13 cellular contexts compared by ENCODE assay signal in the genomic region with DNA sequence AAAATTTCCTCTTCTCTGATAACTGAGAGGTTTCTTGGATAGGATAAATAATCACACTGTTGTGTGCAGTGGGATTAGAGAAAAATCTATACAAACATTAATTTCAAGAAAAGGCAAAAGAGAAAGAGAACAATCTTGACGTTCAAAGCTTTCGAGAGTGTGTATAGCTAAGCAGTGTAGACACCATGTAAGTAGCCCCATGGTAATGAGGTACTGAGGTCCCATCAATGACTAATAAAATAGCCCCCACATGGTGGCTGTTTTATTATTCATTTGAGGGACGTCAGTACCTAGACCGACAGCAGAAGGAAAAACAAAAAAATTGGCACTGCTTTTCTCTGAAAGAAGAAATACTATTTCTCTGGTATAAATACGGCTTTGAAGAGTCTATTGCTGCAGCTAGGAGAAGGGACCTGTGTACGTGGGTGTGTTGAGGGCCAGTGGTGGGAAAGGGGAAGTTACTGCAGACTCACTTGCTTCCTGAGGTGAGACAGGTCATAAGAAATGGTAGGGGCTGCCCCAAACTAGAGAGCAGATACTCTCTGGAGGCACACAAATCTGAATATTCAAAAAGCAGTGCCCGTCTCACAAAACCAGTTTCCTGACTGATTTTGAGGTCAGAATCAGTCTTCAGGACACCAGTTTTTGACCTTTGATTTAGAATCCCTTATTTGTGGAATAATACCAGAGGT.
DNase-seq lines count a peak whose midpoint lies in the region; ATAC-seq and TF ChIP-seq lines count a peak whose summit lies in the region.
"Had no signal": no experiment of that assay in that cellular context is flagged by ENCODE, and none has a peak within 500 bp of the region (broad histone marks: within the 10 kb centered on the region; RNA-seq: fewer than 3 reads in every experiment).

No MANE protein-coding gene starts in this region.

- no peaks in the 10 kb centered on the region for H3K79me1 ChIP-seq in neuronal stem cell (ENCODE audit: low read depth, low read length)

- H3K23ac ChIP-seq in neuronal stem cell (ENCODE audit: low read depth, low read length, poor library complexity), result no peak overlapping the region

- H2BK15ac ChIP-seq in neuronal stem cell (ENCODE audit: low read length), result no peak overlapping the region

- H2BK5ac ChIP-seq in neuronal stem cell (ENCODE audit: low read length), result no peak overlapping the region

- no peak overlapping the region for H3K14ac ChIP-seq in neuronal stem cell (ENCODE audit: low read length)

- H2BK12ac ChIP-seq in neuronal stem cell (ENCODE audit: low read length), result no peak overlapping the region

- H3K27me3 ChIP-seq in neuronal stem cell (ENCODE audit: control insufficient read depth in 3 of 3, insufficient read depth in 3 of 3, low read depth in 1 of 3, low read length in 3 of 3), result no peaks in the 10 kb centered on the region
- H3K27me3 ChIP-seq: BLaER1 treated with 17β-estradiol and CSF1 and Interleukin-3, amounts not matched to agents 10 nM and 100 nM had no signal

- no peak overlapping the region for H2BK120ac ChIP-seq in neuronal stem cell (ENCODE audit: low read depth, low read length)

- no peak overlapping the region for H3K4me2 ChIP-seq in neuronal stem cell (ENCODE audit: insufficient read depth, low read length, poor library complexity, severe bottlenecking)
- H3K4me2 ChIP-seq: BLaER1 treated with 17β-estradiol and CSF1 and Interleukin-3, amounts not matched to agents 10 nM and 100 nM had no signal

- H3K18ac ChIP-seq in neuronal stem cell (ENCODE audit: low read length), result no peak overlapping the region

- peaks cover 5 to 8% of the 10 kb centered on the region in 2 donors for H3K4me1 ChIP-seq in neuronal stem cell (ENCODE audit: control insufficient read depth in 2 of 2, insufficient read depth in 1 of 2, low read depth in 1 of 2, low read length in 2 of 2)

- H3K9me3 ChIP-seq in neuronal stem cell (replicated peaks in 1 of 2; ENCODE audit: control insufficient read depth in 2 of 2, insufficient read depth in 1 of 2, low read depth in 1 of 2, low read length in 2 of 2), result no peaks in the 10 kb centered on the region
- H3K9me3 ChIP-seq: BLaER1 treated with 17β-estradiol and CSF1 and Interleukin-3, amounts not matched to agents 10 nM and 100 nM had no signal

- DNase-seq in GM10248 (ENCODE audit: extremely low spot score) (peak; percentile 70), caudate nucleus (lab: John Stamatoyannopoulos, UW) (no peak), DMS79 (lab: John Stamatoyannopoulos, UW) (no peak), substantia nigra (lab: John Stamatoyannopoulos, UW) (no peak), neuronal stem cell (ENCODE audit: low spot score) (no peak)
- DNase-seq: activated CD8-positive, alpha-beta memory T cell treated with anti-CD3 and anti-CD28 coated beads, Interleukin-2, amount 10 ng/mL, durations not matched to agents 7 days and 5 days; hippocampal formation; NCI-H1436; nephron progenitor cell had no signal

- H3K36me3 ChIP-seq in neuronal stem cell (replicated peaks in 1 of 2; ENCODE audit: control insufficient read depth in 2 of 2, insufficient read depth in 2 of 2, low read length in 2 of 2), result no peaks in the 10 kb centered on the region
- H3K36me3 ChIP-seq: BLaER1 treated with 17β-estradiol and CSF1 and Interleukin-3, amounts not matched to agents 10 nM and 100 nM had no signal

- no peak overlapping the region for H4K8ac ChIP-seq in neuronal stem cell (ENCODE audit: low read depth, low read length)

- CTCF ChIA-PET in GM10248 (lab: Yijun Ruan, JAX), result interaction anchor here (1.6 to 3.5 kb wide), 4 partner anchors 10 to 174 kb away, joined by 5 to 25 read pairs (median 12); no protein-coding TSS in a partner anchor

- no peak overlapping the region for H3K27ac ChIP-seq in caudate nucleus (ENCODE audit: low read depth, low read length)
- H3K27ac ChIP-seq in substantia nigra (ENCODE audit: low read depth, low read length, poor library complexity, severe bottlenecking), result no peak overlapping the region
- H3K27ac ChIP-seq in neuronal stem cell (replicated peaks; ENCODE audit: low read length), result no peak overlapping the region
- H3K27ac ChIP-seq: BLaER1 treated with 17β-estradiol and CSF1 and Interleukin-3, amounts not matched to agents 10 nM and 100 nM had no signal

- no peak overlapping the region for H3K9ac ChIP-seq in neuronal stem cell (ENCODE audit: low read depth, low read length, poor library complexity)
- H3K9ac ChIP-seq: BLaER1 treated with 17β-estradiol and CSF1 and Interleukin-3, amounts not matched to agents 10 nM and 100 nM had no signal

- H2AK5ac ChIP-seq in neuronal stem cell (ENCODE audit: low read depth, low read length), result no peak overlapping the region

- TF ChIP-seq CTCF in GM10248 (IDR thresholded peaks at IDR 0.05; ENCODE audit: control extremely low read depth, extremely low read depth, low read depth, missing control alignments), result no peak

- H4K91ac ChIP-seq in neuronal stem cell (ENCODE audit: low read depth, low read length, poor library complexity), result no peak overlapping the region

- ATAC-seq in GM19035 (IDR thresholded peaks at IDR 0.05; ENCODE audit: unreplicated experiment), result peak; percentile 98
- ATAC-seq in HG02759 (IDR thresholded peaks at IDR 0.05; ENCODE audit: unreplicated experiment), result peak; percentile 97
- peak; percentile 92 for ATAC-seq in HG03565 (IDR thresholded peaks at IDR 0.05; ENCODE audit: unreplicated experiment)
- ATAC-seq: activated CD8-positive, alpha-beta memory T cell treated with anti-CD3 and anti-CD28 coated beads, Interleukin-2, amount 10 ng/mL, durations not matched to agents 7 days and 5 days had no signal

- POLR2A ChIA-PET in GM10248 (lab: Yijun Ruan, JAX), result no interaction called here

- H3K4me3 ChIP-seq in neuronal stem cell (ENCODE audit: low read length in 2 of 2), result no peak overlapping the region
- H3K4me3 ChIP-seq: BLaER1 treated with 17β-estradiol and CSF1 and Interleukin-3, amounts not matched to agents 10 nM and 100 nM had no signal

- no CpG with 5 or more reads among the region's 7 CpGs for WGBS in neuronal stem cell (ENCODE audit: extremely low coverage in 2 of 2, insufficient read length in 2 of 2, insufficient replicate concordance in 1 of 2), 2 donors

- no peak overlapping the region for H3K4ac ChIP-seq in neuronal stem cell (ENCODE audit: low read length)

- H2AFZ ChIP-seq in neuronal stem cell (ENCODE audit: low read length), result no peak overlapping the region
